ENCODE assay signal across 1 cellular context in the genomic region with DNA sequence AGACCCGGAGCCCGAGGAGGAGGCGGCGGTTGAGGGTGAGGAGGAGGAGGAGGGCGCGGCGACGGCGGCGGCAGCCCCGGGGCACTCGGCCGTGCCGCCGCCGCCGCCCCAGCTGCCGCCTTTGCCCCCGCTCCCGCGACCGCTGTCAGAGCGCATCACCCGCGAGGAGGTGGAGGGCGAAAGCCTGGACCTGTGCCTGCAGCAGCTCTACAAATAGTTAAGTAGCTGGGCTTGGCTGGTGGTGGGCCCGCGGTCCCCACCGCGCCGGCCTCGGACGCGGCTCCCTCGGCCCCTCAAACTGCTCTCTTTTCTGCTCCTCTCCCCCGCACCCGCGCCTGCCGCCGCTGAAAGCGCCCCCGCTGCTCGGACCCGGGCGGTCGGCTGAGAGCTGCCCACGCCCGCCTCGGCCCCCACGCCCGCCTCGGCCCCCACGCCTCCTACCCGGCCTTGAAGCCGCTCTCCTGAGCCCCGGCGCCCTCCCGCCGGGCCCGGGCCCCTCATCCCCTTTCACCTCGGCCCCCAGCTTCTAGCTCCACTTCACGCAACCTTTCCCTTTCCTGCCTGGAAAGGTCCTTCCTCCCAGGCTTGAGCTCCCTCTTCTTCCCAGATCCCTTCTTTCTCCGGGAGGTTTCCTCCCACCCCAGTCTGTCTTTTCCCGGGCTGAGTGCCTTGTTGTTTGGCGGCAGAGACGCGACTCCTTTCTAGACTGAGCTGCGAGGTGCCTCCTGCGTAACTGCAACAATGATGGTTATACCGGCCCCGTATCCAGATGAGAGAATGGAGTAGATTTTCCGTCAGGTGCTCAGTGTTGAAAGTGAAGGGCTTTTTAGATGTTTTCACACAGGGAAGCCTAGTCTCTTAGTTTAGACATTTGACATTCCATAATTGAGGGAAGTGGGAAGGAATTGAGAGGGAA.
TF ChIP-seq lines count a peak whose summit lies in the region.

No MANE protein-coding gene starts in this region.

TF ChIP-seq in HEK293, 187 proteins besides CTCF, POLR2A, EP300 and RAD21 (continued from another document and continues in another):
- TF ChIP-seq, protein P1, sequence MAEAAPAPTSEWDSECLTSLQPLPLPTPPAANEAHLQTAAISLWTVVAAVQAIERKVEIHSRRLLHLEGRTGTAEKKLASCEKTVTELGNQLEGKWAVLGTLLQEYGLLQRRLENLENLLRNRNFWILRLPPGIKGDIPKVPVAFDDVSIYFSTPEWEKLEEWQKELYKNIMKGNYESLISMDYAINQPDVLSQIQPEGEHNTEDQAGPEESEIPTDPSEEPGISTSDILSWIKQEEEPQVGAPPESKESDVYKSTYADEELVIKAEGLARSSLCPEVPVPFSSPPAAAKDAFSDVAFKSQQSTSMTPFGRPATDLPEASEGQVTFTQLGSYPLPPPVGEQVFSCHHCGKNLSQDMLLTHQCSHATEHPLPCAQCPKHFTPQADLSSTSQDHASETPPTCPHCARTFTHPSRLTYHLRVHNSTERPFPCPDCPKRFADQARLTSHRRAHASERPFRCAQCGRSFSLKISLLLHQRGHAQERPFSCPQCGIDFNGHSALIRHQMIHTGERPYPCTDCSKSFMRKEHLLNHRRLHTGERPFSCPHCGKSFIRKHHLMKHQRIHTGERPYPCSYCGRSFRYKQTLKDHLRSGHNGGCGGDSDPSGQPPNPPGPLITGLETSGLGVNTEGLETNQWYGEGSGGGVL (tag by site-specific recombination; IDR thresholded peaks at IDR 0.05) = no peak
- no peak for TF ChIP-seq ZBTB7A (tag by site-specific recombination; IDR thresholded peaks at IDR 0.05; ENCODE audit: low read depth)
- TF ChIP-seq PRDM1 (tag by site-specific recombination; IDR thresholded peaks at IDR 0.05) = no peak
- TF ChIP-seq, protein P2, sequence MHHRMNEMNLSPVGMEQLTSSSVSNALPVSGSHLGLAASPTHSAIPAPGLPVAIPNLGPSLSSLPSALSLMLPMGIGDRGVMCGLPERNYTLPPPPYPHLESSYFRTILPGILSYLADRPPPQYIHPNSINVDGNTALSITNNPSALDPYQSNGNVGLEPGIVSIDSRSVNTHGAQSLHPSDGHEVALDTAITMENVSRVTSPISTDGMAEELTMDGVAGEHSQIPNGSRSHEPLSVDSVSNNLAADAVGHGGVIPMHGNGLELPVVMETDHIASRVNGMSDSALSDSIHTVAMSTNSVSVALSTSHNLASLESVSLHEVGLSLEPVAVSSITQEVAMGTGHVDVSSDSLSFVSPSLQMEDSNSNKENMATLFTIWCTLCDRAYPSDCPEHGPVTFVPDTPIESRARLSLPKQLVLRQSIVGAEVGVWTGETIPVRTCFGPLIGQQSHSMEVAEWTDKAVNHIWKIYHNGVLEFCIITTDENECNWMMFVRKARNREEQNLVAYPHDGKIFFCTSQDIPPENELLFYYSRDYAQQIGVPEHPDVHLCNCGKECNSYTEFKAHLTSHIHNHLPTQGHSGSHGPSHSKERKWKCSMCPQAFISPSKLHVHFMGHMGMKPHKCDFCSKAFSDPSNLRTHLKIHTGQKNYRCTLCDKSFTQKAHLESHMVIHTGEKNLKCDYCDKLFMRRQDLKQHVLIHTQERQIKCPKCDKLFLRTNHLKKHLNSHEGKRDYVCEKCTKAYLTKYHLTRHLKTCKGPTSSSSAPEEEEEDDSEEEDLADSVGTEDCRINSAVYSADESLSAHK (tag by site-specific recombination; IDR thresholded peaks at IDR 0.05) = no peak
- TF ChIP-seq ZSCAN23 (tag by site-specific recombination; IDR thresholded peaks at IDR 0.05) = no peak
- TF ChIP-seq ZNF623 (tag by site-specific recombination; IDR thresholded peaks at IDR 0.05) = no peak
- TF ChIP-seq ZNF660 (tag by site-specific recombination; IDR thresholded peaks at IDR 0.05) = no peak; the same call in 1 of the 2 replicates
- no peak for TF ChIP-seq ZNF530 (tag by site-specific recombination; IDR thresholded peaks at IDR 0.05; ENCODE audit: low read depth)
- TF ChIP-seq ZNF174 (tag by site-specific recombination; IDR thresholded peaks at IDR 0.05) = no peak
- no peak for TF ChIP-seq ZNF561 (tag by site-specific recombination; IDR thresholded peaks at IDR 0.05; ENCODE audit: borderline replicate concordance)
- TF ChIP-seq, protein P3, sequence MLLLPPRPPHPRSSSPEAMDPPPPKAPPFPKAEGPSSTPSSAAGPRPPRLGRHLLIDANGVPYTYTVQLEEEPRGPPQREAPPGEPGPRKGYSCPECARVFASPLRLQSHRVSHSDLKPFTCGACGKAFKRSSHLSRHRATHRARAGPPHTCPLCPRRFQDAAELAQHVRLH (tag by site-specific recombination; IDR thresholded peaks at IDR 0.05) = no peak
- no peak for TF ChIP-seq GLI2 (tag by site-specific recombination; IDR thresholded peaks at IDR 0.05; ENCODE audit: borderline replicate concordance, low read depth)
- TF ChIP-seq ZNF792 (tag by site-specific recombination; IDR thresholded peaks at IDR 0.05) = no peak
- no peak for TF ChIP-seq ZNF548 (tag by site-specific recombination; IDR thresholded peaks at IDR 0.05)
- no peak for TF ChIP-seq BCL11A (tag by site-specific recombination; IDR thresholded peaks at IDR 0.05; ENCODE audit: low read depth)
- no peak for TF ChIP-seq ZNF654 (tag by site-specific recombination; IDR thresholded peaks at IDR 0.05; ENCODE audit: low read depth)
- no peak for TF ChIP-seq ZNF747 (tag by site-specific recombination; IDR thresholded peaks at IDR 0.05)
- TF ChIP-seq IKZF3 (tag by site-specific recombination; IDR thresholded peaks at IDR 0.05) = peak; percentile 80
- peak; percentile 66 for TF ChIP-seq ZBTB17 (tag by site-specific recombination; IDR thresholded peaks at IDR 0.05)
- TF ChIP-seq TRIM28 (IDR thresholded peaks at IDR 0.05; ENCODE audit: borderline replicate concordance, low read length) = 0 out of 2 replicates have a peak, but pooled peaks have one; percentile 27
- peak; percentile 15; the same call in 1 of the 2 replicates for TF ChIP-seq ZBTB48 (tag by site-specific recombination; IDR thresholded peaks at IDR 0.05)
- TF ChIP-seq ZNF544 (tag by site-specific recombination; IDR thresholded peaks at IDR 0.05) = no peak
- TF ChIP-seq ZNF350 (tag by site-specific recombination; IDR thresholded peaks at IDR 0.05) = no peak
- TF ChIP-seq ZNF157 (tag by site-specific recombination; IDR thresholded peaks at IDR 0.05) = no peak
- TF ChIP-seq ZNF843 (tag by site-specific recombination; IDR thresholded peaks at IDR 0.05) = no peak
- no peak for TF ChIP-seq ZNF292 (tag by site-specific recombination; IDR thresholded peaks at IDR 0.05; ENCODE audit: borderline replicate concordance, low read depth)
- TF ChIP-seq ZNF335 (tag by site-specific recombination; conservative IDR thresholded peaks at IDR 0.05) = peak; percentile 16
- no peak for TF ChIP-seq SETDB1 (IDR thresholded peaks at IDR 0.05; ENCODE audit: insufficient read length, low read length)
- TF ChIP-seq ZNF146 (tag by site-specific recombination; IDR thresholded peaks at IDR 0.05) = no peak
- TF ChIP-seq ZNF416 (tag by site-specific recombination; IDR thresholded peaks at IDR 0.05) = no peak
- TF ChIP-seq ZNF223 (tag by site-specific recombination; IDR thresholded peaks at IDR 0.05) = no peak
- TF ChIP-seq ZNF707 (tag by site-specific recombination; IDR thresholded peaks at IDR 0.05) = no peak
- TF ChIP-seq, protein P4, sequence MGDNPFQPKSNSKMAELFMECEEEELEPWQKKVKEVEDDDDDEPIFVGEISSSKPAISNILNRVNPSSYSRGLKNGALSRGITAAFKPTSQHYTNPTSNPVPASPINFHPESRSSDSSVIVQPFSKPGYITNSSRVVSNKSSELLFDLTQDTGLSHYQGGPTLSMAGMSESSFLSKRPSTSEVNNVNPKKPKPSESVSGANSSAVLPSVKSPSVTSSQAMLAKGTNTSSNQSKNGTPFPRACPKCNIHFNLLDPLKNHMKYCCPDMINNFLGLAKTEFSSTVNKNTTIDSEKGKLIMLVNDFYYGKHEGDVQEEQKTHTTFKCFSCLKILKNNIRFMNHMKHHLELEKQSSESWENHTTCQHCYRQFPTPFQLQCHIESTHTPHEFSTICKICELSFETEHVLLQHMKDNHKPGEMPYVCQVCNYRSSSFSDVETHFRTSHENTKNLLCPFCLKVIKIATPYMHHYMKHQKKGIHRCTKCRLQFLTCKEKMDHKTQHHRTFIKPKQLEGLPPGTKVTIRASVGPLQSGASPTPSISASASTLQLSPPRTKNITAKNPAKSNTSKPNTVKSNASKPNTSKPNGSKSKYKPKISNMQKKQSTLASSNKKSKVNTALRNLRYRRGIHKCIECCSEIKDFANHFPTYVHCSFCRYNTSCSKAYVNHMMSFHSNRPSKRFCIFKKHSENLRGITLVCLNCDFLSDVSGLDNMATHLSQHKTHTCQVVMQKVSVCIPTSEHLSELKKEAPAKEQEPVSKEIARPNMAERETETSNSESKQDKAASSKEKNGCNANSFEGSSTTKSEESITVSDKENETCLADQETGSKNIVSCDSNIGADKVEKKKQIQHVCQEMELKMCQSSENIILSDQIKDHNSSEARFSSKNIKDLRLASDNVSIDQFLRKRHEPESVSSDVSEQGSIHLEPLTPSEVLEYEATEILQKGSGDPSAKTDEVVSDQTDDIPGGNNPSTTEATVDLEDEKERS (tag by site-specific recombination; IDR thresholded peaks at IDR 0.05) = no peak
- TF ChIP-seq, protein P5, sequence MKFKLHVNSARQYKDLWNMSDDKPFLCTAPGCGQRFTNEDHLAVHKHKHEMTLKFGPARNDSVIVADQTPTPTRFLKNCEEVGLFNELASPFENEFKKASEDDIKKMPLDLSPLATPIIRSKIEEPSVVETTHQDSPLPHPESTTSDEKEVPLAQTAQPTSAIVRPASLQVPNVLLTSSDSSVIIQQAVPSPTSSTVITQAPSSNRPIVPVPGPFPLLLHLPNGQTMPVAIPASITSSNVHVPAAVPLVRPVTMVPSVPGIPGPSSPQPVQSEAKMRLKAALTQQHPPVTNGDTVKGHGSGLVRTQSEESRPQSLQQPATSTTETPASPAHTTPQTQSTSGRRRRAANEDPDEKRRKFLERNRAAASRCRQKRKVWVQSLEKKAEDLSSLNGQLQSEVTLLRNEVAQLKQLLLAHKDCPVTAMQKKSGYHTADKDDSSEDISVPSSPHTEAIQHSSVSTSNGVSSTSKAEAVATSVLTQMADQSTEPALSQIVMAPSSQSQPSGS (tag by site-specific recombination; IDR thresholded peaks at IDR 0.05; ENCODE audit: low read depth) = no peak
- TF ChIP-seq, protein P6, sequence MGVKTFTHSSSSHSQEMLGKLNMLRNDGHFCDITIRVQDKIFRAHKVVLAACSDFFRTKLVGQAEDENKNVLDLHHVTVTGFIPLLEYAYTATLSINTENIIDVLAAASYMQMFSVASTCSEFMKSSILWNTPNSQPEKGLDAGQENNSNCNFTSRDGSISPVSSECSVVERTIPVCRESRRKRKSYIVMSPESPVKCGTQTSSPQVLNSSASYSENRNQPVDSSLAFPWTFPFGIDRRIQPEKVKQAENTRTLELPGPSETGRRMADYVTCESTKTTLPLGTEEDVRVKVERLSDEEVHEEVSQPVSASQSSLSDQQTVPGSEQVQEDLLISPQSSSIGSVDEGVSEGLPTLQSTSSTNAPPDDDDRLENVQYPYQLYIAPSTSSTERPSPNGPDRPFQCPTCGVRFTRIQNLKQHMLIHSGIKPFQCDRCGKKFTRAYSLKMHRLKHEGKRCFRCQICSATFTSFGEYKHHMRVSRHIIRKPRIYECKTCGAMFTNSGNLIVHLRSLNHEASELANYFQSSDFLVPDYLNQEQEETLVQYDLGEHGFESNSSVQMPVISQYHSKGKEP (tag by site-specific recombination; IDR thresholded peaks at IDR 0.05) = no peak
- peak; percentile 59 for TF ChIP-seq EGR2 (tag by site-specific recombination; IDR thresholded peaks at IDR 0.05; ENCODE audit: low read depth)
- no peak for TF ChIP-seq YY2 (tag by site-specific recombination; IDR thresholded peaks at IDR 0.05)
- TF ChIP-seq ZNF791 (tag by site-specific recombination; IDR thresholded peaks at IDR 0.05) = no peak
- TF ChIP-seq KLF7 (tag by site-specific recombination; IDR thresholded peaks at IDR 0.05; ENCODE audit: borderline replicate concordance) = no peak
- TF ChIP-seq ZNF776 (tag by site-specific recombination; IDR thresholded peaks at IDR 0.05; ENCODE audit: borderline replicate concordance) = no peak
- TF ChIP-seq, protein P7, sequence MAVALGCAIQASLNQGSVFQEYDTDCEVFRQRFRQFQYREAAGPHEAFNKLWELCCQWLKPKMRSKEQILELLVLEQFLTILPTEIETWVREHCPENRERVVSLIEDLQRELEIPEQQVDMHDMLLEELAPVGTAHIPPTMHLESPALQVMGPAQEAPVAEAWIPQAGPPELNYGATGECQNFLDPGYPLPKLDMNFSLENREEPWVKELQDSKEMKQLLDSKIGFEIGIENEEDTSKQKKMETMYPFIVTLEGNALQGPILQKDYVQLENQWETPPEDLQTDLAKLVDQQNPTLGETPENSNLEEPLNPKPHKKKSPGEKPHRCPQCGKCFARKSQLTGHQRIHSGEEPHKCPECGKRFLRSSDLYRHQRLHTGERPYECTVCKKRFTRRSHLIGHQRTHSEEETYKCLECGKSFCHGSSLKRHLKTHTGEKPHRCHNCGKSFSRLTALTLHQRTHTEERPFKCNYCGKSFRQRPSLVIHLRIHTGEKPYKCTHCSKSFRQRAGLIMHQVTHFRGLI (tag by site-specific recombination; IDR thresholded peaks at IDR 0.05) = no peak
- TF ChIP-seq, protein P8, sequence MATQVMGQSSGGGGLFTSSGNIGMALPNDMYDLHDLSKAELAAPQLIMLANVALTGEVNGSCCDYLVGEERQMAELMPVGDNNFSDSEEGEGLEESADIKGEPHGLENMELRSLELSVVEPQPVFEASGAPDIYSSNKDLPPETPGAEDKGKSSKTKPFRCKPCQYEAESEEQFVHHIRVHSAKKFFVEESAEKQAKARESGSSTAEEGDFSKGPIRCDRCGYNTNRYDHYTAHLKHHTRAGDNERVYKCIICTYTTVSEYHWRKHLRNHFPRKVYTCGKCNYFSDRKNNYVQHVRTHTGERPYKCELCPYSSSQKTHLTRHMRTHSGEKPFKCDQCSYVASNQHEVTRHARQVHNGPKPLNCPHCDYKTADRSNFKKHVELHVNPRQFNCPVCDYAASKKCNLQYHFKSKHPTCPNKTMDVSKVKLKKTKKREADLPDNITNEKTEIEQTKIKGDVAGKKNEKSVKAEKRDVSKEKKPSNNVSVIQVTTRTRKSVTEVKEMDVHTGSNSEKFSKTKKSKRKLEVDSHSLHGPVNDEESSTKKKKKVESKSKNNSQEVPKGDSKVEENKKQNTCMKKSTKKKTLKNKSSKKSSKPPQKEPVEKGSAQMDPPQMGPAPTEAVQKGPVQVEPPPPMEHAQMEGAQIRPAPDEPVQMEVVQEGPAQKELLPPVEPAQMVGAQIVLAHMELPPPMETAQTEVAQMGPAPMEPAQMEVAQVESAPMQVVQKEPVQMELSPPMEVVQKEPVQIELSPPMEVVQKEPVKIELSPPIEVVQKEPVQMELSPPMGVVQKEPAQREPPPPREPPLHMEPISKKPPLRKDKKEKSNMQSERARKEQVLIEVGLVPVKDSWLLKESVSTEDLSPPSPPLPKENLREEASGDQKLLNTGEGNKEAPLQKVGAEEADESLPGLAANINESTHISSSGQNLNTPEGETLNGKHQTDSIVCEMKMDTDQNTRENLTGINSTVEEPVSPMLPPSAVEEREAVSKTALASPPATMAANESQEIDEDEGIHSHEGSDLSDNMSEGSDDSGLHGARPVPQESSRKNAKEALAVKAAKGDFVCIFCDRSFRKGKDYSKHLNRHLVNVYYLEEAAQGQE (tag by site-specific recombination; IDR thresholded peaks at IDR 0.05) = no peak
- no peak for TF ChIP-seq GFI1B (tag by site-specific recombination; IDR thresholded peaks at IDR 0.05)
- TF ChIP-seq ZNF621 (tag by site-specific recombination; IDR thresholded peaks at IDR 0.05) = no peak
- TF ChIP-seq SCRT2 (tag by site-specific recombination; IDR thresholded peaks at IDR 0.05) = no peak
- no peak for TF ChIP-seq RBAK (tag by site-specific recombination; IDR thresholded peaks at IDR 0.05)
- TF ChIP-seq KLF9 (tag by site-specific recombination; IDR thresholded peaks at IDR 0.05; ENCODE audit: low read depth) = 0 out of 2 replicates have a peak, but pooled peaks have one; percentile 34
- no peak for TF ChIP-seq ZNF221 (tag by site-specific recombination; IDR thresholded peaks at IDR 0.05; ENCODE audit: borderline replicate concordance)
- TF ChIP-seq ZNF24 (tag by site-specific recombination; IDR thresholded peaks at IDR 0.05) = no peak
